In genomic region chr9:22147818-22148573, GRCh38 we compare ENCODE assay signal across 10 cellular contexts.
A peak's percentile ranks its signal among the peaks of the same experiment; 100 is the strongest.
DNase-seq lines count a peak whose midpoint lies in the region; ATAC-seq, FAIRE-seq and TF ChIP-seq lines count a peak whose summit lies in the region.
"Had no signal": no experiment of that assay in that cellular context is flagged by ENCODE, and none has a peak within 500 bp of the region (broad histone marks: within the 10 kb centered on the region; RNA-seq: fewer than 3 reads in every experiment).

No MANE protein-coding gene starts in this region.

- peak; percentile 52 for ATAC-seq in GM18502 (IDR thresholded peaks at IDR 0.05; ENCODE audit: poor library complexity, unreplicated experiment)
- ATAC-seq in GM18870 (IDR thresholded peaks at IDR 0.05; ENCODE audit: unreplicated experiment) = no peak
- no peak for ATAC-seq in GM23338

- in situ Hi-C loops in G401 (cut with HindIII; ENCODE audit: low sequenced_read_pairs) = no loop called here

- H3K9me3 ChIP-seq in colonic mucosa = no peaks in the 10 kb centered on the region

- no peaks in the 10 kb centered on the region for H3K36me3 Mint-ChIP-seq in GM23338 (ENCODE audit: low read depth)

- TF ChIP-seq CTCF in colonic mucosa (IDR thresholded peaks at IDR 0.05) = no peak
- no peak for TF ChIP-seq CTCF in GM23338 (conservative IDR thresholded peaks at IDR 0.05; ENCODE audit: low read depth in 2 of 2)

- H3K27me3 Mint-ChIP-seq in GM23338 (ENCODE audit: insufficient read depth, low read depth, poor library complexity) = no peaks in the 10 kb centered on the region

- H3F3A ChIP-seq in GM23338 (replicated peaks; ENCODE audit: low read depth) = no peaks in the 10 kb centered on the region

- no peaks in the 10 kb centered on the region for H3K79me2 ChIP-seq in GM23338 (replicated peaks; ENCODE audit: insufficient read depth)

- FAIRE-seq in RCC 7860 (lab: Jason Lieb, UNC) = no peak
- FAIRE-seq: colon, kidney had no signal

- H3K27ac Mint-ChIP-seq in GM23338 = no peak overlapping the region

- no peaks in the 10 kb centered on the region for H3K9me2 ChIP-seq in GM23338 (ENCODE audit: insufficient read depth)

- no peaks in the 10 kb centered on the region for H4K20me1 ChIP-seq in GM23338 (replicated peaks; ENCODE audit: insufficient read depth)

- H3K4me1 Mint-ChIP-seq in GM23338 = no peaks in the 10 kb centered on the region

- intact Hi-C loops in colonic mucosa (cut with DNase I) (no loop called here), posterior vena cava (cut with DNase I) (no loop called here)

- H3K27me3 ChIP-seq in colonic mucosa = no peaks in the 10 kb centered on the region
- H3K27me3 ChIP-seq in GM23338 (ENCODE audit: insufficient read depth) = no peaks in the 10 kb centered on the region

- DNase-seq in RCC 7860 (ENCODE audit: low spot score) (peak; percentile 26), colonic mucosa (no peak), pulmonary artery endothelial cell (ENCODE audit: low read depth, low spot score) (peak; percentile 19), posterior vena cava (ENCODE audit: low spot score) (no peak), GM23338 (ENCODE audit: low spot score) (no peak), G401 (ENCODE audit: low spot score) (no peak)
- DNase-seq: kidney had no signal

- no peak overlapping the region for H3K9ac ChIP-seq in colonic mucosa (ENCODE audit: low read depth in 2 of 2, low read length in 2 of 2)

- H3K9me3 Mint-ChIP-seq in GM23338 = no peaks in the 10 kb centered on the region

- H3K4me2 ChIP-seq in GM23338 = no peak overlapping the region

- H3K4me3 ChIP-seq in colonic mucosa (no peak overlapping the region), GM23338 (no peak overlapping the region)

- H3K36me3 ChIP-seq in colonic mucosa (no peaks in the 10 kb centered on the region), GM23338 (ENCODE audit: insufficient read depth) (no peaks in the 10 kb centered on the region)

- H3K4me1 ChIP-seq in colonic mucosa = no peaks in the 10 kb centered on the region
- no peaks in the 10 kb centered on the region for H3K4me1 ChIP-seq in GM23338 (ENCODE audit: insufficient read depth)

- peak overlapping the region; percentile 5 for H3K27ac ChIP-seq in colonic mucosa
- no peak overlapping the region for H3K27ac ChIP-seq in GM23338 (ENCODE audit: low read depth)

- H2AFZ ChIP-seq in GM23338 = no peak overlapping the region

- H3K4me3 Mint-ChIP-seq in GM23338 = no peak overlapping the region

TF ChIP-seq in GM23338, 12 proteins besides CTCF, POLR2A, EP300 and RAD21:
- no peak for TF ChIP-seq JUNB (IDR thresholded peaks at IDR 0.05; ENCODE audit: unreplicated experiment)
- no peak for TF ChIP-seq POLR2AphosphoS5 (IDR thresholded peaks at IDR 0.05; ENCODE audit: low read depth)
- TF ChIP-seq ZNF114 (CRISPR knock-in tag; IDR thresholded peaks at IDR 0.05) = no peak
- TF ChIP-seq CREB1 (CRISPR knock-in tag; IDR thresholded peaks at IDR 0.05; ENCODE audit: low read depth) = no peak
- TF ChIP-seq EZH2 (IDR thresholded peaks at IDR 0.05; ENCODE audit: low read depth, unreplicated experiment) = no peak
- TF ChIP-seq EZH2phosphoT487 (IDR thresholded peaks at IDR 0.05; ENCODE audit: unreplicated experiment) = no peak
- TF ChIP-seq REST (IDR thresholded peaks at IDR 0.05; ENCODE audit: unreplicated experiment) = no peak
- TF ChIP-seq ZNF462 (CRISPR knock-in tag; IDR thresholded peaks at IDR 0.05) = no peak
- TF ChIP-seq ETS1 (IDR thresholded peaks at IDR 0.05) = no peak

Comparison
In these comparisons a context has a peak if more than half of its experiments do, and no peak if none do; other contexts are left out.
1. DNase-seq: peak in RCC 7860 (single experiment) and pulmonary artery endothelial cell (single experiment); none in colonic mucosa (single experiment), posterior vena cava (single experiment), GM23338 (single experiment) and G401 (single experiment).